Comparison of ENCODE assay signal across 14 cellular contexts in the genomic region with DNA sequence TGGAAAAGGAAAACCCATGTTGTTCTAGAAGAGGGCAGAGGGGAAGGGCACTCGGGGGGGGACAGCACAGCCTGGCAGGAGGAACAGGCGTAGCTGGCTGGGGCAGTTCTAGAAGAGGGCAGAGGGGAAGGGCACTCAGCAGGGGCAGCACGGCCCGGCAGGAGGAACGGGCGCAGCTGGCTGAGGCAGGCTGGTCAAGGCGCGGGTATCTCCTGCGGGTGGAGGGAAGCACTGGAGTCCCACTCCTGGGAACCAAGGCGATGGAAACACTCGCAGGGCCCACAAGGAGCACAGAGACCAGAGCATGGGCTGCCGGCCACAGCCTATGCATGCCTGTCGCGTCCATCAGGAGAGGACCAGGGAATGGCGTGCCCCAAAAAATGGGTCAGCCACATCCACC. TPM values are rescaled to one million over a fixed set of nuclear protein-coding genes. Genes with fewer than 3 reads are reported as not detected.
DNase-seq lines count a peak whose midpoint lies in the region; ATAC-seq and TF ChIP-seq lines count a peak whose summit lies in the region.
"Had no signal": no experiment of that assay in that cellular context is flagged by ENCODE, and none has a peak within 500 bp of the region (broad histone marks: within the 10 kb centered on the region; RNA-seq: fewer than 3 reads in every experiment).

No MANE protein-coding gene starts in this region.

- no peak for TF ChIP-seq CTCF in SK-N-SH (IDR thresholded peaks at IDR 0.05)
- no peak for TF ChIP-seq CTCF in omental fat pad (IDR thresholded peaks at IDR 0.05)

- H4K20me1 ChIP-seq in SK-N-SH (ENCODE audit: insufficient read depth), result no peaks in the 10 kb centered on the region

- CTCF ChIA-PET in SK-N-SH (lab: Yijun Ruan, JAX), result interaction anchor here (0.7 to 2.1 kb wide), 3 partner anchors 59 to 274 kb away, joined by 3 to 14 read pairs (median 3); a partner anchor contains a TSS

- no peaks in the 10 kb centered on the region for H3K79me2 ChIP-seq in SK-N-SH (ENCODE audit: insufficient read depth)

- H3K36me3 ChIP-seq in SK-N-SH (replicated peaks in 1 of 2; ENCODE audit: control insufficient read depth in 1 of 2, insufficient read depth in 2 of 2, low read length in 1 of 2) (no peaks in the 10 kb centered on the region), aorta (ENCODE audit: control insufficient read depth in 1 of 2, insufficient read depth in 2 of 2, low read length in 1 of 2) (no peaks in the 10 kb centered on the region)
- H3K36me3 ChIP-seq: HAP-1 had no signal

- no peak for ATAC-seq in SK-N-SH treated with all-trans-retinoic acid at 6 μM for 48 hours
- no peak for ATAC-seq in aorta (ENCODE audit: low FRiP score)
- no peak for ATAC-seq in omental fat pad (ENCODE audit: low FRiP score)

- H3K4me1 ChIP-seq in SK-N-SH (ENCODE audit: control insufficient read depth in 1 of 2, insufficient read depth in 2 of 2, low read depth in 1 of 2, low read length in 1 of 2) (no peaks in the 10 kb centered on the region; a peak in 1 of 4 replicates), aorta (ENCODE audit: control insufficient read depth in 1 of 2, insufficient read depth in 2 of 2, low read length in 2 of 2) (no peaks in the 10 kb centered on the region)
- H3K4me1 ChIP-seq: HAP-1 had no signal

- no peak overlapping the region for H2AFZ ChIP-seq in SK-N-SH (ENCODE audit: low read depth)

- no peaks in the 10 kb centered on the region for H3K9me3 ChIP-seq in SK-N-SH
- H3K9me3 ChIP-seq in aorta (ENCODE audit: control insufficient read depth, low read length), result no peaks in the 10 kb centered on the region
- H3K9me3 ChIP-seq: HAP-1 had no signal

- no peaks in the 10 kb centered on the region for H3F3A ChIP-seq in SK-N-SH (replicated peaks; ENCODE audit: insufficient read depth)

- H3K27me3 ChIP-seq in SK-N-SH (ENCODE audit: insufficient read depth) (no peaks in the 10 kb centered on the region), aorta (ENCODE audit: control insufficient read depth in 1 of 2, insufficient read depth in 2 of 2, low read length in 1 of 2) (no peaks in the 10 kb centered on the region)

- H3K9ac ChIP-seq in SK-N-SH, result no peak overlapping the region

- TF ChIP-seq EP300 in SK-N-SH (IDR thresholded peaks at IDR 0.05; ENCODE audit: borderline replicate concordance in 1 of 2, low read depth in 1 of 2, low read length in 1 of 2), result no peak

- no peak for TF ChIP-seq RAD21 in SK-N-SH (IDR thresholded peaks at IDR 0.05; ENCODE audit: low read length)

- H3K4me2 ChIP-seq in SK-N-SH, result no peak overlapping the region

- DNase-seq in SK-N-SH, result peak; percentile 16
- DNase-seq in caudate nucleus (lab: John Stamatoyannopoulos, UW), result no peak
- peak; percentile 53 for DNase-seq in posterior vena cava (ENCODE audit: low spot score)
- DNase-seq in aorta, result peak; percentile 28 to 67
- no peak for DNase-seq in omental fat pad (ENCODE audit: low spot score)
- no peak for DNase-seq in hippocampal formation (lab: John Stamatoyannopoulos, UW)
- DNase-seq in NCI-H1930 (lab: John Stamatoyannopoulos, UW), result no peak
- DNase-seq: CD4-positive, CD25-positive, alpha-beta regulatory T cell; DMS 273 treated with DMSO at 0.1 percent for 48 hours had no signal

- no peaks in the 10 kb centered on the region for H3K9me2 ChIP-seq in SK-N-SH

- intact Hi-C loops in posterior vena cava (cut with DNase I) (no loop called here), aorta (cut with DNase I) (no loop called here)

- POLR2A ChIA-PET in SK-N-SH (lab: Yijun Ruan, JAX), result no interaction called here

- 96% methylated on average over 15 of the region's 15 CpGs for WGBS in SK-N-SH (ENCODE audit: low lambda C conversion rate)
- 95 to 96% methylated on average over 13 to 15 of the region's 15 CpGs for WGBS in aorta, 2 donors

- H3K4me3 ChIP-seq in SK-N-SH (ENCODE audit: low read depth in 2 of 2, low read length in 1 of 2) (no peak overlapping the region), aorta (ENCODE audit: low read length in 2 of 2) (no peak overlapping the region)
- H3K4me3 ChIP-seq: HAP-1 had no signal

- H3K27ac ChIP-seq in SK-N-SH (ENCODE audit: low read depth in 2 of 2, low read length in 1 of 2), result no peak overlapping the region
- H3K27ac ChIP-seq in caudate nucleus (ENCODE audit: low read depth, low read length), result peak overlapping the region; percentile 36
- H3K27ac ChIP-seq in aorta (ENCODE audit: low read depth in 1 of 2, low read length in 2 of 2), result no peak overlapping the region
- H3K27ac ChIP-seq: 22Rv1, HL-60 had no signal

TF ChIP-seq in SK-N-SH, 30 proteins besides CTCF, POLR2A, EP300 and RAD21 (continues in another document):
- TF ChIP-seq EZH2phosphoT487 (IDR thresholded peaks at IDR 0.05; ENCODE audit: borderline replicate concordance, low read depth), result no peak
- TF ChIP-seq, protein P1, sequence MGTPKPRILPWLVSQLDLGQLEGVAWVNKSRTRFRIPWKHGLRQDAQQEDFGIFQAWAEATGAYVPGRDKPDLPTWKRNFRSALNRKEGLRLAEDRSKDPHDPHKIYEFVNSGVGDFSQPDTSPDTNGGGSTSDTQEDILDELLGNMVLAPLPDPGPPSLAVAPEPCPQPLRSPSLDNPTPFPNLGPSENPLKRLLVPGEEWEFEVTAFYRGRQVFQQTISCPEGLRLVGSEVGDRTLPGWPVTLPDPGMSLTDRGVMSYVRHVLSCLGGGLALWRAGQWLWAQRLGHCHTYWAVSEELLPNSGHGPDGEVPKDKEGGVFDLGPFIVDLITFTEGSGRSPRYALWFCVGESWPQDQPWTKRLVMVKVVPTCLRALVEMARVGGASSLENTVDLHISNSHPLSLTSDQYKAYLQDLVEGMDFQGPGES (IDR thresholded peaks at IDR 0.05; ENCODE audit: low read depth, low read length), result no peak
- no peak for TF ChIP-seq SIN3A (IDR thresholded peaks at IDR 0.05; ENCODE audit: borderline replicate concordance, low read depth, low read length)
- no peak for TF ChIP-seq MEF2A (IDR thresholded peaks at IDR 0.05; ENCODE audit: borderline replicate concordance, low read depth)
- TF ChIP-seq, protein P2, sequence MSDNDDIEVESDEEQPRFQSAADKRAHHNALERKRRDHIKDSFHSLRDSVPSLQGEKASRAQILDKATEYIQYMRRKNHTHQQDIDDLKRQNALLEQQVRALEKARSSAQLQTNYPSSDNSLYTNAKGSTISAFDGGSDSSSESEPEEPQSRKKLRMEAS (IDR thresholded peaks at IDR 0.05; ENCODE audit: low read depth), result no peak
- TF ChIP-seq NFIC (IDR thresholded peaks at IDR 0.05; ENCODE audit: borderline replicate concordance), result no peak
- no peak for TF ChIP-seq JUND (IDR thresholded peaks at IDR 0.05)
- no peak for TF ChIP-seq ELF1 (IDR thresholded peaks at IDR 0.05)
- TF ChIP-seq RXRA (IDR thresholded peaks at IDR 0.05; ENCODE audit: borderline replicate concordance, low read depth), result no peak

TF ChIP-seq in SK-N-SH treated with all-trans-retinoic acid at 6 μM for 48 hours, 23 proteins besides CTCF, POLR2A, EP300 and RAD21 (continues in another document):
- TF ChIP-seq ZFP30 (CRISPR knock-in tag; IDR thresholded peaks at IDR 0.05), result no peak
- TF ChIP-seq GLIS3 (CRISPR knock-in tag; IDR thresholded peaks at IDR 0.05), result no peak
- no peak for TF ChIP-seq CSDC2 (CRISPR knock-in tag; IDR thresholded peaks at IDR 0.05)
- no peak for TF ChIP-seq ISL1 (CRISPR knock-in tag; IDR thresholded peaks at IDR 0.05)
- TF ChIP-seq, protein P3, sequence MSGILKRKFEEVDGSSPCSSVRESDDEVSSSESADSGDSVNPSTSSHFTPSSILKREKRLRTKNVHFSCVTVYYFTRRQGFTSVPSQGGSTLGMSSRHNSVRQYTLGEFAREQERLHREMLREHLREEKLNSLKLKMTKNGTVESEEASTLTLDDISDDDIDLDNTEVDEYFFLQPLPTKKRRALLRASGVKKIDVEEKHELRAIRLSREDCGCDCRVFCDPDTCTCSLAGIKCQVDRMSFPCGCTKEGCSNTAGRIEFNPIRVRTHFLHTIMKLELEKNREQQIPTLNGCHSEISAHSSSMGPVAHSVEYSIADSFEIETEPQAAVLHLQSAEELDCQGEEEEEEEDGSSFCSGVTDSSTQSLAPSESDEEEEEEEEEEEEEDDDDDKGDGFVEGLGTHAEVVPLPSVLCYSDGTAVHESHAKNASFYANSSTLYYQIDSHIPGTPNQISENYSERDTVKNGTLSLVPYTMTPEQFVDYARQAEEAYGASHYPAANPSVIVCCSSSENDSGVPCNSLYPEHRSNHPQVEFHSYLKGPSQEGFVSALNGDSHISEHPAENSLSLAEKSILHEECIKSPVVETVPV (CRISPR knock-in tag; IDR thresholded peaks at IDR 0.05), result no peak
- no peak for TF ChIP-seq SNAI2 (CRISPR knock-in tag; IDR thresholded peaks at IDR 0.05)
- no peak for TF ChIP-seq ARNTL (CRISPR knock-in tag; IDR thresholded peaks at IDR 0.05; ENCODE audit: borderline replicate concordance, low read depth)
- no peak for TF ChIP-seq ZNF70 (CRISPR knock-in tag; IDR thresholded peaks at IDR 0.05)
- no peak for TF ChIP-seq PPARA (CRISPR knock-in tag; IDR thresholded peaks at IDR 0.05; ENCODE audit: borderline replicate concordance)

RNA-seq across cellular contexts. Expression of a gene that starts 36.7 kb away (rescaled TPM):
- polyA plus RNA-seq in SK-N-SH (2012; rRNA removed) (not detected in 2 replicates), aorta (under 1 TPM in 1 of 2 donors, not detected in 1; 0.25 TPM)
- 0.01 TPM in 1 of 2 replicates, not detected in the other for polyA plus RNA-seq in SK-N-SH (2012; cell fraction: cytosol; rRNA removed)
- 0.01 and 0.05 TPM in 2 replicates for polyA plus RNA-seq in SK-N-SH (2012; cell fraction: nucleus; rRNA removed)
- total RNA-seq in posterior vena cava (under 1 TPM; 0.19 to 0.24 TPM), aorta (under 1 TPM; 0.26 to 0.54 TPM), omental fat pad (1 to 10 TPM in 1 of 4 donors, under 1 TPM in 3; 0.12 to 1.4 (median 0.31) TPM)
- total RNA-seq: CD4-positive, CD25-positive, alpha-beta regulatory T cell; Daoy had no signal
- polyA plus RNA-seq: CD4-positive, CD25-positive, alpha-beta regulatory T cell had no signal

RNA-seq across cellular contexts. Expression of a gene that starts 49.7 kb away (rescaled TPM):
- 29.5 and 36.7 TPM in 2 replicates for polyA plus RNA-seq in SK-N-SH (2012; rRNA removed)
- polyA plus RNA-seq in SK-N-SH (2012; cell fraction: cytosol; rRNA removed), result 5.5 and 11.0 TPM in 2 replicates
- polyA plus RNA-seq in SK-N-SH (2012; cell fraction: nucleus; rRNA removed), result 159 and 241 TPM in 2 replicates
- 10 to 100 TPM; 27.8 to 29.0 TPM for total RNA-seq in posterior vena cava
- total RNA-seq in aorta, result 10 to 100 TPM; 30.7 to 45.3 TPM
- polyA plus RNA-seq in aorta, result 10 to 100 TPM; 12.5 to 99.9 TPM
- 10 to 100 TPM; 14.8 to 36.9 (median 28.1) TPM for total RNA-seq in omental fat pad

RNA-seq across cellular contexts. Expression of a gene that starts 58.4 kb away (rescaled TPM):
- 3.5 and 4.3 TPM in 2 replicates for polyA plus RNA-seq in SK-N-SH (2012; rRNA removed)
- 1.8 and 4.2 TPM in 2 replicates for polyA plus RNA-seq in SK-N-SH (2012; cell fraction: cytosol; rRNA removed)
- polyA plus RNA-seq in SK-N-SH (2012; cell fraction: nucleus; rRNA removed), result 5.6 and 9.4 TPM in 2 replicates
- total RNA-seq in posterior vena cava, result 1 to 10 TPM; 4.3 to 5.0 TPM
- 10 to 100 TPM in 1 of 2 donors, 1 to 10 TPM in 1; 4.0 to 11.0 TPM for total RNA-seq in aorta
- 10 to 100 TPM in 1 of 2 donors, under 1 TPM in 1; 0.25 to 15.0 TPM for polyA plus RNA-seq in aorta
- total RNA-seq in omental fat pad, result 10 to 100 TPM in 1 of 4 donors, 1 to 10 TPM in 3; 1.1 to 12.3 (median 4.4) TPM
- total RNA-seq: CD4-positive, CD25-positive, alpha-beta regulatory T cell had no signal
- polyA plus RNA-seq: CD4-positive, CD25-positive, alpha-beta regulatory T cell had no signal

Comparison
In these comparisons a context has a peak if more than half of its experiments do, and no peak if none do; other contexts are left out.
1. DNase-seq: peak in SK-N-SH (single experiment), posterior vena cava (single experiment) and aorta (2 of 2); none in caudate nucleus (0 of 61), omental fat pad (single experiment), hippocampal formation (0 of 2) and NCI-H1930 (0 of 2).